Comparison of ENCODE assay signal across 19 cellular contexts in genomic region chr2:236254674-236255073, GRCh38. TPM values are rescaled to one million over a fixed set of nuclear protein-coding genes. Genes with fewer than 3 reads are reported as not detected.
DNase-seq lines count a peak whose midpoint lies in the region; ATAC-seq and TF ChIP-seq lines count a peak whose summit lies in the region.
"Had no signal": no experiment of that assay in that cellular context is flagged by ENCODE, and none has a peak within 500 bp of the region (broad histone marks: within the 10 kb centered on the region; RNA-seq: fewer than 3 reads in every experiment).

No MANE protein-coding gene starts in this region.

- H2AFZ ChIP-seq in H9 (ENCODE audit: low read length): no peak overlapping the region

- no peak overlapping the region for H2BK15ac ChIP-seq in H9 (ENCODE audit: low read depth, low read length)

- H2AK5ac ChIP-seq in H9 (ENCODE audit: insufficient read length, low read length): no peak overlapping the region

- H4K20me1 ChIP-seq in H9 (ENCODE audit: control insufficient read depth, insufficient read depth, insufficient read length): no peaks in the 10 kb centered on the region
- H4K20me1 ChIP-seq: BLaER1 treated with 17β-estradiol and CSF1 and Interleukin-3, amounts not matched to agents 10 nM and 100 nM had no signal

- H3K4me2 ChIP-seq in H9 (ENCODE audit: insufficient read depth, insufficient read length, low read length): no peak overlapping the region
- H3K4me2 ChIP-seq: BLaER1 treated with 17β-estradiol and CSF1 and Interleukin-3, amounts not matched to agents 10 nM and 100 nM had no signal

- no peak overlapping the region for H2BK20ac ChIP-seq in H9 (ENCODE audit: low read depth, low read length, poor library complexity, severe bottlenecking)

- no CpG with 5 or more reads among the region's 13 CpGs for WGBS in H9 (ENCODE audit: extremely low coverage, insufficient read length, low lambda C conversion rate)

- H2BK5ac ChIP-seq in H9 (ENCODE audit: insufficient read length, low read length): no peak overlapping the region

- no peak overlapping the region for H3K27ac ChIP-seq in H9 (ENCODE audit: insufficient read length, low read depth, low read length)
- H3K27ac ChIP-seq in substantia nigra (ENCODE audit: low read depth, low read length, poor library complexity, severe bottlenecking): no peak overlapping the region
- H3K27ac ChIP-seq: BLaER1 treated with 17β-estradiol and CSF1 and Interleukin-3, amounts not matched to agents 10 nM and 100 nM had no signal

- no peaks in the 10 kb centered on the region for H3K9me3 Mint-ChIP-seq in H9
- no peaks in the 10 kb centered on the region for H3K9me3 Mint-ChIP-seq in osteocyte (ENCODE audit: unreplicated experiment)
- no peaks in the 10 kb centered on the region for H3K9me3 Mint-ChIP-seq in activated naive CD4-positive, alpha-beta T cell treated with anti-CD3 and anti-CD28 coated beads, Interleukin-2, amount 50 U/mL, for 72 hours

- H4K5ac ChIP-seq in H9 (ENCODE audit: insufficient read length, low read depth, low read length): no peak overlapping the region

- no peak overlapping the region for H3K4ac ChIP-seq in H9 (ENCODE audit: low read depth, low read length)

- no peak overlapping the region for H2BK120ac ChIP-seq in H9 (ENCODE audit: low read depth, low read length, poor library complexity, severe bottlenecking)

- no peak for TF ChIP-seq CTCF in H9 (conservative IDR thresholded peaks at IDR 0.05)
- no peak for TF ChIP-seq CTCF in osteocyte (IDR thresholded peaks at IDR 0.05)

- H3K36me3 Mint-ChIP-seq in H9 (ENCODE audit: insufficient read depth in 1 of 3, low read depth in 3 of 3) (no peaks in the 10 kb centered on the region), osteocyte (ENCODE audit: unreplicated experiment) (peaks cover 8% of the 10 kb centered on the region)
- no peaks in the 10 kb centered on the region for H3K36me3 Mint-ChIP-seq in activated naive CD4-positive, alpha-beta T cell treated with anti-CD3 and anti-CD28 coated beads, Interleukin-2, amount 50 U/mL, for 72 hours
- H3K36me3 Mint-ChIP-seq: CD4-positive, CD25-positive, alpha-beta regulatory T cell had no signal

- H3K27me3 Mint-ChIP-seq in H9 (ENCODE audit: low read depth) (no peaks in the 10 kb centered on the region; the same call in none of the 2 replicates), osteocyte (ENCODE audit: unreplicated experiment) (no peaks in the 10 kb centered on the region)
- H3K27me3 Mint-ChIP-seq: CD4-positive, CD25-positive, alpha-beta regulatory T cell had no signal

- peak; percentile 46 for DNase-seq in ELF-1 (ENCODE audit: low read depth, low spot score)
- peak; percentile 78 for DNase-seq in H9
- DNase-seq in iPS DF 4.7 (ENCODE audit: extremely low read depth, low spot score): peak; percentile 16
- peak; percentile 63 for DNase-seq in osteocyte (ENCODE audit: extremely low spot score, unreplicated experiment)
- DNase-seq in COLO668 (lab: John Stamatoyannopoulos, UW; ENCODE audit: unreplicated experiment): no peak
- DNase-seq in substantia nigra (lab: John Stamatoyannopoulos, UW): no peak
- DNase-seq in activated naive CD4-positive, alpha-beta T cell treated with anti-CD3 and anti-CD28 coated beads, Interleukin-2, amount 50 U/mL, for 72 hours (ENCODE audit: low spot score in 2 of 2): no peak
- DNase-seq: ACHN; Calu3; CD4-positive, CD25-positive, alpha-beta regulatory T cell; DMS 273 treated with DMSO at 0.1 percent for 48 hours; HCEC 1CT; HFFc6 had no signal

- no peaks in the 10 kb centered on the region for H3K79me1 ChIP-seq in H9 (ENCODE audit: insufficient read depth, low read depth, low read length, poor library complexity, severe bottlenecking)

- no peak overlapping the region for H3K9ac ChIP-seq in H9 (ENCODE audit: extremely low read depth, insufficient read length, low read length)
- H3K9ac ChIP-seq: BLaER1 treated with 17β-estradiol and CSF1 and Interleukin-3, amounts not matched to agents 10 nM and 100 nM had no signal

- no peak for ATAC-seq in activated naive CD4-positive, alpha-beta T cell treated with anti-CD3 and anti-CD28 coated beads, Interleukin-2, amount 50 U/mL, for 72 hours
- ATAC-seq: GM12878, HepG2 had no signal

- H3K79me2 ChIP-seq in H9 (ENCODE audit: insufficient read depth, low read length): no peaks in the 10 kb centered on the region

- H3K18ac ChIP-seq in H9 (ENCODE audit: insufficient read length, low read depth, low read length): no peak overlapping the region

- no peaks in the 10 kb centered on the region for H3K27me3 ChIP-seq in H9 (ENCODE audit: insufficient read depth, low read length)
- H3K27me3 ChIP-seq: BLaER1 treated with 17β-estradiol and CSF1 and Interleukin-3, amounts not matched to agents 10 nM and 100 nM had no signal

- H3K4me1 Mint-ChIP-seq in H9 (peaks cover 7 to 14% of the 10 kb centered on the region in 2 experiments), osteocyte (ENCODE audit: unreplicated experiment) (no peaks in the 10 kb centered on the region)
- H3K4me1 Mint-ChIP-seq: CD4-positive, CD25-positive, alpha-beta regulatory T cell had no signal

- no peak overlapping the region for H3K56ac ChIP-seq in H9 (ENCODE audit: insufficient read length, low read depth, low read length)

- H3K4me1 ChIP-seq in H9 (ENCODE audit: insufficient read depth, low read length): 0 out of 2 replicates have a peak, but pooled peaks cover 2% of the 10 kb centered on the region
- H3K4me1 ChIP-seq: BLaER1 treated with 17β-estradiol and CSF1 and Interleukin-3, amounts not matched to agents 10 nM and 100 nM had no signal

- no peak overlapping the region for H3K4me3 Mint-ChIP-seq in H9
- no peak overlapping the region for H3K4me3 Mint-ChIP-seq in osteocyte (ENCODE audit: unreplicated experiment)
- H3K4me3 Mint-ChIP-seq: CD4-positive, CD25-positive, alpha-beta regulatory T cell; HFFc6 had no signal

- H3K27ac Mint-ChIP-seq in H9 (peak overlapping the region in 1 of 3 experiments; percentile 31; a peak in 1 of 7 replicates), osteocyte (ENCODE audit: unreplicated experiment) (no peak overlapping the region)
- H3K27ac Mint-ChIP-seq in activated naive CD4-positive, alpha-beta T cell treated with anti-CD3 and anti-CD28 coated beads, Interleukin-2, amount 50 U/mL, for 72 hours: no peak overlapping the region
- H3K27ac Mint-ChIP-seq: HFFc6 had no signal

- H2BK12ac ChIP-seq in H9 (ENCODE audit: insufficient read length, low read depth, low read length): no peak overlapping the region

- H3K14ac ChIP-seq in H9 (ENCODE audit: insufficient read depth, low read length): no peak overlapping the region

- no peaks in the 10 kb centered on the region for H3K23me2 ChIP-seq in H9 (ENCODE audit: insufficient read length, low read depth, low read length, poor library complexity, severe bottlenecking)

- no peak overlapping the region for H4K8ac ChIP-seq in H9 (replicated peaks; ENCODE audit: insufficient read length, low read depth, low read length)

- H3K9me3 ChIP-seq in H9 (ENCODE audit: control insufficient read depth, low read depth, low read length): no peaks in the 10 kb centered on the region

- H3K23ac ChIP-seq in H9 (ENCODE audit: insufficient read length, low read depth, low read length): no peak overlapping the region

- no peak overlapping the region for H3T11ph ChIP-seq in H9 (ENCODE audit: low read length)

- no peak overlapping the region for H4K91ac ChIP-seq in H9 (ENCODE audit: insufficient read length, low read depth, low read length)

RNA-seq across cellular contexts. Expression of gene ASB18, which starts 9.5 kb away (rescaled TPM):
- not detected in 2 replicates for total RNA-seq in H9 (2021)
- not detected in 2 replicates for total RNA-seq in osteocyte
- total RNA-seq in activated naive CD4-positive, alpha-beta T cell treated with anti-CD3 and anti-CD28 coated beads, Interleukin-2, amount 50 U/mL, for 72 hours: not detected
- total RNA-seq: A172; Calu3; CD4-positive, CD25-positive, alpha-beta regulatory T cell; Daoy; G401; GM12878; HepG2; HFFc6 had no signal

Comparison
In these comparisons a context has a peak if more than half of its experiments do, and no peak if none do; other contexts are left out.
1. DNase-seq: peak in ELF-1 (single experiment), H9 (single experiment), iPS DF 4.7 (single experiment) and osteocyte (single experiment); none in COLO668 (single experiment), substantia nigra (0 of 49) and activated naive CD4-positive, alpha-beta T cell treated with anti-CD3 and anti-CD28 coated beads, Interleukin-2, amount 50 U/mL, for 72 hours (0 of 2).